Comparison of ENCODE assay signal across 16 cellular contexts in genomic region chr1:228208831-228209524, GRCh38. TPM values are rescaled to one million over a fixed set of nuclear protein-coding genes. Genes with fewer than 3 reads are reported as not detected.
DNase-seq lines count a peak whose midpoint lies in the region; ATAC-seq and TF ChIP-seq lines count a peak whose summit lies in the region.
"Had no signal": no experiment of that assay in that cellular context is flagged by ENCODE, and none has a peak within 500 bp of the region (broad histone marks: within the 10 kb centered on the region; RNA-seq: fewer than 3 reads in every experiment).

No MANE protein-coding gene starts in this region.

- DNase-seq in Peyer's patch, result peak in 2 of 3 donors; percentile 1 to 38
- peak in 2 of 5 donors; percentile 16 to 44 for DNase-seq in heart left ventricle
- no peak for DNase-seq in mesenchymal stem cell
- DNase-seq in gastrocnemius medialis, result peak in 1 of 2 donors; percentile 83
- no peak for DNase-seq in activated T-cell treated with anti-CD3 and anti-CD28 coated beads, Interleukin-2, amount 50 U/mL, for 4 hours
- DNase-seq in stimulated activated CD4-positive, alpha-beta T cell treated with anti-CD3 and anti-CD28 coated beads, Interleukin-12 subunit alpha, Interleukin-12 subunit beta, amount 100 ng/mL, for 4 hours, result no peak
- DNase-seq: ACHN; C1 segment of cervical spinal cord; CD8-positive, alpha-beta memory T cell; DMS79; KG1; MV-4-11; NCI-H1694 treated with DMSO at 0.1 percent for 48 hours; NCI-H748 treated with DMSO at 0.1 percent for 48 hours had no signal

- H3K4me2 ChIP-seq in mesenchymal stem cell (ENCODE audit: low read length, poor library complexity, severe bottlenecking), result no peak overlapping the region

- no peaks in the 10 kb centered on the region for H3K79me1 ChIP-seq in mesenchymal stem cell (replicated peaks; ENCODE audit: low read length, poor library complexity, severe bottlenecking)

- no peak overlapping the region for H3K18ac ChIP-seq in mesenchymal stem cell (ENCODE audit: low read depth in 1 of 2, low read length in 2 of 2)

- H3K9ac ChIP-seq in mesenchymal stem cell (ENCODE audit: low read length), result no peak overlapping the region

- no peak overlapping the region for H3K23ac ChIP-seq in mesenchymal stem cell (ENCODE audit: low read length in 2 of 2)

- in situ Hi-C loops in gastrocnemius medialis (cut with MboI; ENCODE audit: low sequenced_read_pairs in 4 of 4), result no loop called here

- H3K14ac ChIP-seq in mesenchymal stem cell (ENCODE audit: low read length in 2 of 2), result no peak overlapping the region

- ATAC-seq in heart left ventricle (peak in 3 of 4 donors; percentile 5 to 13 (median 12)), gastrocnemius medialis (peak; percentile 13 to 25), GM21360 (IDR thresholded peaks at IDR 0.05; ENCODE audit: unreplicated experiment) (no peak), GM18907 (IDR thresholded peaks at IDR 0.05; ENCODE audit: unreplicated experiment) (no peak)
- ATAC-seq in activated T-cell treated with anti-CD3 and anti-CD28 coated beads, Interleukin-2, amount 50 U/mL, for 4 hours, result no peak

- H3K9me3 Mint-ChIP-seq in activated T-cell treated with anti-CD3 and anti-CD28 coated beads, Interleukin-2, amount 50 U/mL, for 4 hours, result no peaks in the 10 kb centered on the region
- H3K9me3 Mint-ChIP-seq: CD8-positive, alpha-beta memory T cell had no signal

- no peak overlapping the region for H2BK15ac ChIP-seq in mesenchymal stem cell (ENCODE audit: low read depth, poor library complexity, severe bottlenecking)

- TF ChIP-seq CTCF in Peyer's patch (IDR thresholded peaks at IDR 0.05) (no peak), heart left ventricle (IDR thresholded peaks at IDR 0.05) (no peak), gastrocnemius medialis (IDR thresholded peaks at IDR 0.05 in 4 of 5, conservative IDR thresholded peaks at IDR 0.05 in 1 of 5) (no peak)

- H3K36me3 Mint-ChIP-seq in activated T-cell treated with anti-CD3 and anti-CD28 coated beads, Interleukin-2, amount 50 U/mL, for 4 hours (ENCODE audit: insufficient read depth), result peaks cover 3% of the 10 kb centered on the region

- no peak overlapping the region for H3K4me3 Mint-ChIP-seq in activated T-cell treated with anti-CD3 and anti-CD28 coated beads, Interleukin-2, amount 50 U/mL, for 4 hours
- H3K4me3 Mint-ChIP-seq: CD8-positive, alpha-beta memory T cell had no signal

- H3K27me3 ChIP-seq in Peyer's patch, result no peaks in the 10 kb centered on the region
- peaks cover 0 to 6% (median 0%) of the 10 kb centered on the region in 9 donors for H3K27me3 ChIP-seq in heart left ventricle
- H3K27me3 ChIP-seq in mesenchymal stem cell (ENCODE audit: control insufficient read depth in 1 of 2, insufficient read depth in 1 of 2, low read length in 2 of 2), result peaks cover 20 to 49% of the 10 kb centered on the region in 2 experiments
- no peaks in the 10 kb centered on the region for H3K27me3 ChIP-seq in gastrocnemius medialis

- no peak overlapping the region for H4K91ac ChIP-seq in mesenchymal stem cell (ENCODE audit: low read length)

- H3K9me3 ChIP-seq in Peyer's patch, result no peaks in the 10 kb centered on the region
- no peaks in the 10 kb centered on the region for H3K9me3 ChIP-seq in heart left ventricle
- H3K9me3 ChIP-seq in mesenchymal stem cell (ENCODE audit: control insufficient read depth, low read length), result no peaks in the 10 kb centered on the region
- no peaks in the 10 kb centered on the region for H3K9me3 ChIP-seq in gastrocnemius medialis

- no peak overlapping the region for H2BK120ac ChIP-seq in mesenchymal stem cell (ENCODE audit: low read depth, low read length)

- H2AK5ac ChIP-seq in mesenchymal stem cell (ENCODE audit: low read length, severe bottlenecking), result no peak overlapping the region

- no peak overlapping the region for H2BK12ac ChIP-seq in mesenchymal stem cell (ENCODE audit: low read length in 2 of 2)

- H2BK5ac ChIP-seq in mesenchymal stem cell (ENCODE audit: low read depth, low read length, poor library complexity, severe bottlenecking), result no peak overlapping the region

- peaks cover 4% of the 10 kb centered on the region for H3K27me3 Mint-ChIP-seq in activated T-cell treated with anti-CD3 and anti-CD28 coated beads, Interleukin-2, amount 50 U/mL, for 4 hours (ENCODE audit: low read depth)

- no peak overlapping the region for H3K4ac ChIP-seq in mesenchymal stem cell (ENCODE audit: low read depth in 1 of 2, low read length in 2 of 2)

- 32 to 47% (median 40%) methylated on average over 6 to 19 of the region's 19 CpGs for WGBS in heart left ventricle, 4 donors
- 83% methylated on average over 17 of the region's 19 CpGs for WGBS in mesenchymal stem cell

- H3K27ac ChIP-seq in Peyer's patch (no peak overlapping the region), heart left ventricle (peak overlapping the region; percentile 82 to 100 (median 95)), mesenchymal stem cell (ENCODE audit: low read length, poor library complexity, severe bottlenecking) (no peak overlapping the region), gastrocnemius medialis (peak overlapping the region; percentile 97 to 100 (median 100))

- peaks cover 2% of the 10 kb centered on the region for H3K4me1 Mint-ChIP-seq in activated T-cell treated with anti-CD3 and anti-CD28 coated beads, Interleukin-2, amount 50 U/mL, for 4 hours (ENCODE audit: low read depth)

- H3K36me3 ChIP-seq in Peyer's patch (no peaks in the 10 kb centered on the region), heart left ventricle (peaks cover 0 to 11% (median 0%) of the 10 kb centered on the region in 9 donors), mesenchymal stem cell (ENCODE audit: control insufficient read depth in 1 of 2, insufficient read depth in 2 of 2, low read depth in 1 of 2, low read length in 2 of 2) (peaks cover 0 to 12% of the 10 kb centered on the region in 2 experiments), gastrocnemius medialis (no peaks in the 10 kb centered on the region)

- intact Hi-C loops in heart left ventricle (cut with DNase I), result loop anchor here in 6 of 10 donors (1.0 to 5.0 kb wide), 3 partner anchors 42 to 43 kb away; partner anchors contain the start of gene IBA57 (in 3 of the 6)
- intact Hi-C loops in gastrocnemius medialis (cut with DNase I; ENCODE audit: low total_unique reads), result loop anchor here (10.0 kb wide), 1 partner anchor 1264 kb away; the partner anchor contains the start of gene COQ8A

- H3K4me3 ChIP-seq in Peyer's patch (peak overlapping the region in 1 of 4 donors; percentile 7), heart left ventricle (peak overlapping the region; percentile 20 to 93 (median 67)), mesenchymal stem cell (ENCODE audit: insufficient read depth in 1 of 2, low read depth in 1 of 2, low read length in 2 of 2) (no peak overlapping the region), gastrocnemius medialis (peak overlapping the region; percentile 76 to 95 (median 86))

- TF ChIP-seq POLR2A in Peyer's patch (IDR thresholded peaks at IDR 0.05) (no peak), heart left ventricle (IDR thresholded peaks at IDR 0.05) (no peak), gastrocnemius medialis (IDR thresholded peaks at IDR 0.05) (no peak)

- peak overlapping the region; percentile 32 for H4K8ac ChIP-seq in mesenchymal stem cell (ENCODE audit: low read length)

- no peak overlapping the region for H2AFZ ChIP-seq in mesenchymal stem cell (ENCODE audit: low read depth, low read length)

- peaks cover 0 to 10% (median 3%) of the 10 kb centered on the region in 4 donors for H3K4me1 ChIP-seq in Peyer's patch
- peaks cover 0 to 65% (median 25%) of the 10 kb centered on the region in 12 donors for H3K4me1 ChIP-seq in heart left ventricle
- peaks cover 22% of the 10 kb centered on the region for H3K4me1 ChIP-seq in mesenchymal stem cell (ENCODE audit: control insufficient read depth, insufficient read depth, low read depth, low read length)
- H3K4me1 ChIP-seq in gastrocnemius medialis, result peaks cover 35 to 56% of the 10 kb centered on the region in 2 donors

RNA-seq across cellular contexts. Expression of gene OBSCN, which starts 1.1 kb away (rescaled TPM):
- total RNA-seq in Peyer's patch (100 to 1,000 TPM in 1 of 4 donors, 10 to 100 TPM in 2, 1 to 10 TPM in 1; 5.8 to 136 (median 34.4) TPM), heart left ventricle (100 to 1,000 TPM; 238 to 460 (median 354) TPM), gastrocnemius medialis (1,000 to 10,000 TPM in 2 of 4 donors, 100 to 1,000 TPM in 2; 798 to 1,571 (median 1,162) TPM)
- polyA plus RNA-seq in heart left ventricle, result 100 to 1,000 TPM; 155 to 524 TPM
- polyA plus RNA-seq in mesenchymal stem cell (2013, experiment 1 of 2), result 4.5 TPM
- polyA plus RNA-seq in mesenchymal stem cell (2013, experiment 2 of 2), result 4.9 TPM
- total RNA-seq in activated T-cell treated with anti-CD3 and anti-CD28 coated beads, Interleukin-2, amount 50 U/mL, for 4 hours, result 1 to 10 TPM; 6.3 to 9.3 (median 7.5) TPM

RNA-seq across cellular contexts. Expression of gene IBA57, which starts 43.4 kb away (rescaled TPM):
- total RNA-seq in Peyer's patch (10 to 100 TPM in 2 of 4 donors, 1 to 10 TPM in 2; 8.2 to 11.8 (median 10.3) TPM), heart left ventricle (10 to 100 TPM in 7 of 9 donors, 1 to 10 TPM in 2; 8.7 to 18.6 (median 12.3) TPM), gastrocnemius medialis (10 to 100 TPM in 3 of 4 donors, 1 to 10 TPM in 1; 4.9 to 15.7 (median 12.3) TPM)
- 10 to 100 TPM in 1 of 2 donors, 1 to 10 TPM in 1; 4.8 to 11.3 TPM for polyA plus RNA-seq in heart left ventricle
- polyA plus RNA-seq in mesenchymal stem cell (2013, experiment 1 of 2), result 1.2 TPM
- polyA plus RNA-seq in mesenchymal stem cell (2013, experiment 2 of 2), result 1.7 TPM
- total RNA-seq in activated T-cell treated with anti-CD3 and anti-CD28 coated beads, Interleukin-2, amount 50 U/mL, for 4 hours, result 10 to 100 TPM; 14.5 to 17.6 (median 15.9) TPM

RNA-seq across cellular contexts. Expression of gene GJC2, which starts 59.2 kb away (rescaled TPM):
- total RNA-seq in Peyer's patch (under 1 TPM in 2 of 4 donors, not detected in 2; 0.88 to 0.94 TPM), heart left ventricle (1 to 10 TPM in 3 of 9 donors, under 1 TPM in 6; 0.40 to 3.8 (median 0.88) TPM), gastrocnemius medialis (under 1 TPM in 2 of 4 donors, not detected in 2; 0.26 to 0.64 TPM)
- polyA plus RNA-seq in heart left ventricle, result under 1 TPM; 0.61 to 0.78 TPM
- 0.33 TPM for polyA plus RNA-seq in mesenchymal stem cell (2013, experiment 1 of 2)
- polyA plus RNA-seq in mesenchymal stem cell (2013, experiment 2 of 2), result 0.37 TPM
- total RNA-seq in activated T-cell treated with anti-CD3 and anti-CD28 coated beads, Interleukin-2, amount 50 U/mL, for 4 hours, result under 1 TPM; 0.49 to 0.79 (median 0.53) TPM
- polyA plus RNA-seq: CD8-positive, alpha-beta memory T cell had no signal

Comparison
In these comparisons a context has a peak if more than half of its experiments do, and no peak if none do; other contexts are left out.
1. DNase-seq: peak in Peyer's patch (2 of 3); none in mesenchymal stem cell (single experiment), activated T-cell treated with anti-CD3 and anti-CD28 coated beads, Interleukin-2, amount 50 U/mL, for 4 hours (single experiment) and stimulated activated CD4-positive, alpha-beta T cell treated with anti-CD3 and anti-CD28 coated beads, Interleukin-12 subunit alpha, Interleukin-12 subunit beta, amount 100 ng/mL, for 4 hours (single experiment).
2. H3K27ac ChIP-seq: peak in heart left ventricle (12 of 12) and gastrocnemius medialis (4 of 4); none in Peyer's patch (0 of 4) and mesenchymal stem cell (single experiment).
3. H3K4me3 ChIP-seq: peak in heart left ventricle (12 of 12) and gastrocnemius medialis (4 of 4); none in mesenchymal stem cell (0 of 2).
4. ATAC-seq: peak in heart left ventricle (3 of 4) and gastrocnemius medialis (2 of 2); none in GM21360 (single experiment), activated T-cell treated with anti-CD3 and anti-CD28 coated beads, Interleukin-2, amount 50 U/mL, for 4 hours (0 of 2) and GM18907 (single experiment).